Comparison of ENCODE assay signal across 9 cellular contexts in genomic region chr12:58540480-58541299, GRCh38.
DNase-seq lines count a peak whose midpoint lies in the region; ATAC-seq and TF ChIP-seq lines count a peak whose summit lies in the region.
"Had no signal": no experiment of that assay in that cellular context is flagged by ENCODE, and none has a peak within 500 bp of the region (broad histone marks: within the 10 kb centered on the region; RNA-seq: fewer than 3 reads in every experiment).

No MANE protein-coding gene starts in this region.

- H3K14ac ChIP-seq in H9 (ENCODE audit: insufficient read depth, low read length): no peak overlapping the region

- no peaks in the 10 kb centered on the region for H3K79me1 ChIP-seq in H9 (ENCODE audit: insufficient read depth, low read depth, low read length, poor library complexity, severe bottlenecking)

- no peaks in the 10 kb centered on the region for H3K23me2 ChIP-seq in H9 (ENCODE audit: insufficient read length, low read depth, low read length, poor library complexity, severe bottlenecking)

- no peaks in the 10 kb centered on the region for H3K27me3 Mint-ChIP-seq in H9 (ENCODE audit: low read depth)
- H3K27me3 Mint-ChIP-seq in naive thymus-derived CD4-positive, alpha-beta T cell: peaks cover 0 to 13% (median 5%) of the 10 kb centered on the region in 5 donors
- H3K27me3 Mint-ChIP-seq: stimulated activated naive CD8-positive, alpha-beta T cell treated with anti-CD3 and anti-CD28 coated beads, Interleukin-15, Interleukin-2, amounts not matched to agents 100 ng/mL and 50 ng/mL, for 24 hours had no signal

- DNase-seq in GM04504 (ENCODE audit: low read depth) (peak; percentile 80), H9 (peak; percentile 93), NCI-H1417 (lab: John Stamatoyannopoulos, UW) (peak; percentile 86 to 98 (median 91)), SK-N-MC (ENCODE audit: low read depth, low spot score) (peak; percentile 74), epithelial cell of proximal tubule (ENCODE audit: low read depth) (no peak), mucosa of descending colon (peak; percentile 53 to 67 (median 65))
- DNase-seq in naive thymus-derived CD4-positive, alpha-beta T cell: no peak

- H2BK120ac ChIP-seq in H9 (ENCODE audit: low read depth, low read length, poor library complexity, severe bottlenecking): no peak overlapping the region

- H3K23ac ChIP-seq in H9 (ENCODE audit: insufficient read length, low read depth, low read length): no peak overlapping the region

- TF ChIP-seq CTCF in H9 (conservative IDR thresholded peaks at IDR 0.05): peak; percentile 94
- TF ChIP-seq CTCF in epithelial cell of proximal tubule (conservative IDR thresholded peaks at IDR 0.05; ENCODE audit: low read depth, low read length): peak; percentile 88
- TF ChIP-seq CTCF in mucosa of descending colon (IDR thresholded peaks at IDR 0.05): peak; percentile 23

- H4K5ac ChIP-seq in H9 (ENCODE audit: insufficient read length, low read depth, low read length): no peak overlapping the region

- no peak overlapping the region for H3K4ac ChIP-seq in H9 (ENCODE audit: low read depth, low read length)

- no peaks in the 10 kb centered on the region for H3K79me2 ChIP-seq in H9 (ENCODE audit: insufficient read depth, low read length)

- H3K4me3 Mint-ChIP-seq in H9: no peak overlapping the region
- H3K4me3 Mint-ChIP-seq in naive thymus-derived CD4-positive, alpha-beta T cell: no peak overlapping the region
- H3K4me3 Mint-ChIP-seq: stimulated activated naive CD8-positive, alpha-beta T cell treated with anti-CD3 and anti-CD28 coated beads, Interleukin-15, Interleukin-2, amounts not matched to agents 100 ng/mL and 50 ng/mL, for 24 hours had no signal

- no peak overlapping the region for H4K8ac ChIP-seq in H9 (replicated peaks; ENCODE audit: insufficient read length, low read depth, low read length)

- no peak overlapping the region for H3K18ac ChIP-seq in H9 (ENCODE audit: insufficient read length, low read depth, low read length)

- intact Hi-C loops in mucosa of descending colon (cut with DNase I, micrococcal nuclease): loop anchor here in 1 of 2 donors (5.0 kb wide), 1 partner anchor 557 kb away; no protein-coding TSS in a partner anchor
- intact Hi-C loops in naive thymus-derived CD4-positive, alpha-beta T cell (cut with micrococcal nuclease): no loop called here

- CTCF ChIA-PET in naive thymus-derived CD4-positive, alpha-beta T cell (lab: Charles Lee): no interaction called here

- H3K27ac ChIP-seq in H9 (ENCODE audit: insufficient read length, low read depth, low read length) (no peak overlapping the region), SK-N-MC (peak overlapping the region; percentile 76)
- no peak overlapping the region for H3K27ac ChIP-seq in naive thymus-derived CD4-positive, alpha-beta T cell (ENCODE audit: low read depth, low read length)

- H3K27ac Mint-ChIP-seq in H9: no peak overlapping the region; a peak in 1 of 7 replicates
- H3K27ac Mint-ChIP-seq in naive thymus-derived CD4-positive, alpha-beta T cell: no peak overlapping the region
- H3K27ac Mint-ChIP-seq: stimulated activated naive CD8-positive, alpha-beta T cell treated with anti-CD3 and anti-CD28 coated beads, Interleukin-15, Interleukin-2, amounts not matched to agents 100 ng/mL and 50 ng/mL, for 24 hours had no signal

- H3K9me3 Mint-ChIP-seq in H9: peaks cover 3 to 7% of the 10 kb centered on the region in 2 experiments; a peak in 4 of 5 replicates
- H3K9me3 Mint-ChIP-seq in naive thymus-derived CD4-positive, alpha-beta T cell: peaks cover 0 to 6% (median 0%) of the 10 kb centered on the region in 11 donors
- H3K9me3 Mint-ChIP-seq: stimulated activated naive CD8-positive, alpha-beta T cell treated with anti-CD3 and anti-CD28 coated beads, Interleukin-15, Interleukin-2, amounts not matched to agents 100 ng/mL and 50 ng/mL, for 24 hours had no signal

- H2AK5ac ChIP-seq in H9 (ENCODE audit: insufficient read length, low read length): no peak overlapping the region

- no peak overlapping the region for H4K91ac ChIP-seq in H9 (ENCODE audit: insufficient read length, low read depth, low read length)

- POLR2A ChIA-PET in naive thymus-derived CD4-positive, alpha-beta T cell (lab: Charles Lee): no interaction called here

- no peak overlapping the region for H3K4me2 ChIP-seq in H9 (ENCODE audit: insufficient read depth, insufficient read length, low read length)

- H3K36me3 Mint-ChIP-seq in H9 (ENCODE audit: insufficient read depth in 1 of 3, low read depth in 3 of 3): peaks cover 0 to 11% (median 4%) of the 10 kb centered on the region in 3 experiments; a peak in 4 of 7 replicates
- no peaks in the 10 kb centered on the region for H3K36me3 Mint-ChIP-seq in naive thymus-derived CD4-positive, alpha-beta T cell

- H2BK5ac ChIP-seq in H9 (ENCODE audit: insufficient read length, low read length): no peak overlapping the region

- H3K9ac ChIP-seq in H9 (ENCODE audit: extremely low read depth, insufficient read length, low read length): no peak overlapping the region
- no peak overlapping the region for H3K9ac ChIP-seq in SK-N-MC (ENCODE audit: insufficient read length)

- H3T11ph ChIP-seq in H9 (ENCODE audit: low read length): no peak overlapping the region

- H3K4me3 ChIP-seq in SK-N-MC: no peak overlapping the region
- no peak overlapping the region for H3K4me3 ChIP-seq in epithelial cell of proximal tubule (ENCODE audit: low read depth, low read length)
- no peak overlapping the region for H3K4me3 ChIP-seq in mucosa of descending colon
- no peak overlapping the region for H3K4me3 ChIP-seq in naive thymus-derived CD4-positive, alpha-beta T cell (ENCODE audit: low read length)

- H3K56ac ChIP-seq in H9 (ENCODE audit: insufficient read length, low read depth, low read length): no peak overlapping the region

- H2AFZ ChIP-seq in H9 (ENCODE audit: low read length): no peak overlapping the region

- no peaks in the 10 kb centered on the region for H4K20me1 ChIP-seq in H9 (ENCODE audit: control insufficient read depth, insufficient read depth, insufficient read length)

- H3K27me3 ChIP-seq in H9 (ENCODE audit: insufficient read depth, low read length): no peaks in the 10 kb centered on the region
- no peaks in the 10 kb centered on the region for H3K27me3 ChIP-seq in naive thymus-derived CD4-positive, alpha-beta T cell (ENCODE audit: control insufficient read depth in 2 of 2, insufficient read depth in 2 of 2, low read length in 2 of 2)

- H3K4me1 ChIP-seq in H9 (ENCODE audit: insufficient read depth, low read length) (peaks cover 3% of the 10 kb centered on the region; the same call in 1 of the 2 replicates), mucosa of descending colon (ENCODE audit: low read depth) (peaks cover 3% of the 10 kb centered on the region)
- no peaks in the 10 kb centered on the region for H3K4me1 ChIP-seq in naive thymus-derived CD4-positive, alpha-beta T cell (ENCODE audit: control insufficient read depth in 2 of 2, insufficient read depth in 2 of 2, low read length in 2 of 2)

- H2BK15ac ChIP-seq in H9 (ENCODE audit: low read depth, low read length): no peak overlapping the region

- H3K9me3 ChIP-seq in H9 (ENCODE audit: control insufficient read depth, low read depth, low read length) (no peaks in the 10 kb centered on the region), SK-N-MC (ENCODE audit: low read depth, low read length) (no peaks in the 10 kb centered on the region), mucosa of descending colon (no peaks in the 10 kb centered on the region)
- no peaks in the 10 kb centered on the region for H3K9me3 ChIP-seq in naive thymus-derived CD4-positive, alpha-beta T cell (ENCODE audit: control insufficient read depth in 2 of 3, low read length in 3 of 3)

- WGBS in H9 (ENCODE audit: extremely low coverage, insufficient read length, low lambda C conversion rate): no CpG with 5 or more reads among the region's 8 CpGs

- no peak overlapping the region for H2BK20ac ChIP-seq in H9 (ENCODE audit: low read depth, low read length, poor library complexity, severe bottlenecking)

- H3K36me3 ChIP-seq in SK-N-MC (ENCODE audit: insufficient read depth, low read length): no peaks in the 10 kb centered on the region
- H3K36me3 ChIP-seq in mucosa of descending colon (ENCODE audit: low read depth): no peaks in the 10 kb centered on the region
- no peaks in the 10 kb centered on the region for H3K36me3 ChIP-seq in naive thymus-derived CD4-positive, alpha-beta T cell (ENCODE audit: control insufficient read depth in 2 of 3, insufficient read depth in 3 of 3, low read length in 3 of 3)

- H2BK12ac ChIP-seq in H9 (ENCODE audit: insufficient read length, low read depth, low read length): no peak overlapping the region

- peaks cover 24 to 43% of the 10 kb centered on the region in 2 experiments for H3K4me1 Mint-ChIP-seq in H9
- no peaks in the 10 kb centered on the region for H3K4me1 Mint-ChIP-seq in naive thymus-derived CD4-positive, alpha-beta T cell

- peak; percentile 83 for ATAC-seq in mucosa of descending colon
- ATAC-seq in activated CD4-positive, CD25-positive, alpha-beta regulatory T cell treated with anti-CD3 and anti-CD28 coated beads, Interleukin-2, amount 50 U/mL, for 24 hours: no peak
- ATAC-seq in naive thymus-derived CD4-positive, alpha-beta T cell: no peak

Comparison
In these comparisons a context has a peak if more than half of its experiments do, and no peak if none do; other contexts are left out.
1. DNase-seq: peak in GM04504 (single experiment), H9 (single experiment), NCI-H1417 (3 of 3), SK-N-MC (single experiment) and mucosa of descending colon (3 of 3); none in epithelial cell of proximal tubule (single experiment) and naive thymus-derived CD4-positive, alpha-beta T cell (0 of 9).
2. CTCF ChIP-seq: peak in every context shown above with its lines; median percentile 94 in H9; 88 in epithelial cell of proximal tubule; 23 in mucosa of descending colon.